ENCODE assay signal across 1 cellular context in genomic region chr1:52008074-52008809, GRCh38.
TF ChIP-seq lines count a peak whose summit lies in the region.

No MANE protein-coding gene starts in this region.

TF ChIP-seq in H1, 55 proteins besides CTCF, POLR2A, EP300 and RAD21:
- no peak for TF ChIP-seq RBBP5 (IDR thresholded peaks at IDR 0.05; ENCODE audit: borderline replicate concordance, low read depth, low read length)
- no peak for TF ChIP-seq CEBPB (IDR thresholded peaks at IDR 0.05; ENCODE audit: low read depth, low read length)
- TF ChIP-seq, protein P1, sequence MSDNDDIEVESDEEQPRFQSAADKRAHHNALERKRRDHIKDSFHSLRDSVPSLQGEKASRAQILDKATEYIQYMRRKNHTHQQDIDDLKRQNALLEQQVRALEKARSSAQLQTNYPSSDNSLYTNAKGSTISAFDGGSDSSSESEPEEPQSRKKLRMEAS (IDR thresholded peaks at IDR 0.05), result no peak
- no peak for TF ChIP-seq CBX5 (IDR thresholded peaks at IDR 0.05; ENCODE audit: low read depth, low read length)
- no peak for TF ChIP-seq NANOG (IDR thresholded peaks at IDR 0.05; ENCODE audit: insufficient read depth, low read depth, low read length, poor library complexity, severe bottlenecking)
- no peak for TF ChIP-seq SAP30 (IDR thresholded peaks at IDR 0.05; ENCODE audit: insufficient read depth, insufficient replicate concordance, low read length)
- TF ChIP-seq CTBP2 (IDR thresholded peaks at IDR 0.05; ENCODE audit: borderline replicate concordance, insufficient read depth, insufficient read length, low read length), result no peak
- no peak for TF ChIP-seq HDAC2 (IDR thresholded peaks at IDR 0.05; ENCODE audit: borderline replicate concordance in 1 of 2, low read depth in 2 of 2, low read length in 2 of 2)
- no peak for TF ChIP-seq E2F6 (IDR thresholded peaks at IDR 0.05)
- TF ChIP-seq BACH1 (IDR thresholded peaks at IDR 0.05; ENCODE audit: low read length), result no peak
- TF ChIP-seq CHD2 (IDR thresholded peaks at IDR 0.05; ENCODE audit: low read length), result no peak
- no peak for TF ChIP-seq GTF2F1 (IDR thresholded peaks at IDR 0.05; ENCODE audit: borderline replicate concordance, low read depth, low read length)
- no peak for TF ChIP-seq TAF7 (optimal IDR thresholded peaks at IDR 0.05; ENCODE audit: borderline replicate concordance, low read depth, low read length)
- no peak for TF ChIP-seq RNF2 (IDR thresholded peaks at IDR 0.05; ENCODE audit: borderline replicate concordance, low read depth, low read length, missing control alignments, poor library complexity, severe bottlenecking)
- TF ChIP-seq SP2 (IDR thresholded peaks at IDR 0.05; ENCODE audit: low read length), result no peak
- no peak for TF ChIP-seq JUND (IDR thresholded peaks at IDR 0.05; ENCODE audit: low read length)
- TF ChIP-seq SIX5 (IDR thresholded peaks at IDR 0.05; ENCODE audit: low read depth, low read length), result no peak
